In genomic region chr3:134419214-134419965, GRCh38 we compare ENCODE assay signal across 1 cellular context.
A peak's percentile ranks its signal among the peaks of the same experiment; 100 is the strongest.
TF ChIP-seq lines count a peak whose summit lies in the region.

No MANE protein-coding gene starts in this region.

TF ChIP-seq in HepG2, 621 proteins besides CTCF, POLR2A, EP300 and RAD21 (continued from another document and continues in another):
- TF ChIP-seq FOSL1 (CRISPR knock-in tag; IDR thresholded peaks at IDR 0.05; ENCODE audit: borderline replicate concordance): no peak
- TF ChIP-seq SRSF4 (IDR thresholded peaks at IDR 0.05; ENCODE audit: low read depth, low read length, poor library complexity, severe bottlenecking): no peak
- no peak; the same call in 1 of the 2 replicates for TF ChIP-seq YEATS2 (CRISPR knock-in tag; IDR thresholded peaks at IDR 0.05; ENCODE audit: borderline replicate concordance)
- TF ChIP-seq, protein P1, sequence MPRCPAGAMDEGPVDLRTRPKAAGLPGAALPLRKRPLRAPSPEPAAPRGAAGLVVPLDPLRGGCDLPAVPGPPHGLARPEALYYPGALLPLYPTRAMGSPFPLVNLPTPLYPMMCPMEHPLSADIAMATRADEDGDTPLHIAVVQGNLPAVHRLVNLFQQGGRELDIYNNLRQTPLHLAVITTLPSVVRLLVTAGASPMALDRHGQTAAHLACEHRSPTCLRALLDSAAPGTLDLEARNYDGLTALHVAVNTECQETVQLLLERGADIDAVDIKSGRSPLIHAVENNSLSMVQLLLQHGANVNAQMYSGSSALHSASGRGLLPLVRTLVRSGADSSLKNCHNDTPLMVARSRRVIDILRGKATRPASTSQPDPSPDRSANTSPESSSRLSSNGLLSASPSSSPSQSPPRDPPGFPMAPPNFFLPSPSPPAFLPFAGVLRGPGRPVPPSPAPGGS (CRISPR knock-in tag; IDR thresholded peaks at IDR 0.05): no peak; the same call in 1 of the 2 replicates
- no peak for TF ChIP-seq TBP (CRISPR knock-in tag; IDR thresholded peaks at IDR 0.05)
- TF ChIP-seq ZSCAN29 (CRISPR knock-in tag; conservative IDR thresholded peaks at IDR 0.05): no peak
- TF ChIP-seq ZNF225 (CRISPR knock-in tag; IDR thresholded peaks at IDR 0.05): no peak
- TF ChIP-seq ETV5 (CRISPR knock-in tag; IDR thresholded peaks at IDR 0.05; ENCODE audit: borderline replicate concordance): no peak
- TF ChIP-seq ARHGAP35 (CRISPR knock-in tag; IDR thresholded peaks at IDR 0.05; ENCODE audit: borderline replicate concordance): no peak
- TF ChIP-seq DRAP1 (CRISPR knock-in tag; IDR thresholded peaks at IDR 0.05): peak; percentile 48; the same call in 1 of the 2 replicates
- no peak for TF ChIP-seq HNRNPK (IDR thresholded peaks at IDR 0.05; ENCODE audit: low read depth, low read length, poor library complexity, severe bottlenecking)
- no peak for TF ChIP-seq GTF2F1 (IDR thresholded peaks at IDR 0.05; ENCODE audit: low read length)
- no peak for TF ChIP-seq PCBP1 (IDR thresholded peaks at IDR 0.05; ENCODE audit: borderline replicate concordance, low read depth, low read length)
- TF ChIP-seq AKAP8 (CRISPR knock-in tag; IDR thresholded peaks at IDR 0.05): no peak
- no peak; the same call in 1 of the 2 replicates for TF ChIP-seq ZBTB7B (CRISPR knock-in tag; IDR thresholded peaks at IDR 0.05)
- no peak for TF ChIP-seq AGO1 (IDR thresholded peaks at IDR 0.05; ENCODE audit: low read depth, low read length, poor library complexity, severe bottlenecking)
- no peak for TF ChIP-seq ZFP36L1 (CRISPR knock-in tag; IDR thresholded peaks at IDR 0.05)
- TF ChIP-seq GATA4 (IDR thresholded peaks at IDR 0.05; ENCODE audit: borderline replicate concordance, low read depth): 0 out of 2 replicates have a peak, but pooled peaks have one; percentile 32
- TF ChIP-seq STAT5B (CRISPR knock-in tag; IDR thresholded peaks at IDR 0.05): no peak
- peak; percentile 87 for TF ChIP-seq ATF7 (IDR thresholded peaks at IDR 0.05)
- peak; percentile 96 for TF ChIP-seq ATF7 (CRISPR knock-in tag; IDR thresholded peaks at IDR 0.05)
- TF ChIP-seq HNF4G (IDR thresholded peaks at IDR 0.05; ENCODE audit: borderline replicate concordance, low read depth, low read length): no peak
- no peak for TF ChIP-seq HNF4G (CRISPR knock-in tag; IDR thresholded peaks at IDR 0.05; ENCODE audit: borderline replicate concordance, low read depth)
- TF ChIP-seq FOXO4 (CRISPR knock-in tag; conservative IDR thresholded peaks at IDR 0.05): no peak
- TF ChIP-seq, protein P2, sequence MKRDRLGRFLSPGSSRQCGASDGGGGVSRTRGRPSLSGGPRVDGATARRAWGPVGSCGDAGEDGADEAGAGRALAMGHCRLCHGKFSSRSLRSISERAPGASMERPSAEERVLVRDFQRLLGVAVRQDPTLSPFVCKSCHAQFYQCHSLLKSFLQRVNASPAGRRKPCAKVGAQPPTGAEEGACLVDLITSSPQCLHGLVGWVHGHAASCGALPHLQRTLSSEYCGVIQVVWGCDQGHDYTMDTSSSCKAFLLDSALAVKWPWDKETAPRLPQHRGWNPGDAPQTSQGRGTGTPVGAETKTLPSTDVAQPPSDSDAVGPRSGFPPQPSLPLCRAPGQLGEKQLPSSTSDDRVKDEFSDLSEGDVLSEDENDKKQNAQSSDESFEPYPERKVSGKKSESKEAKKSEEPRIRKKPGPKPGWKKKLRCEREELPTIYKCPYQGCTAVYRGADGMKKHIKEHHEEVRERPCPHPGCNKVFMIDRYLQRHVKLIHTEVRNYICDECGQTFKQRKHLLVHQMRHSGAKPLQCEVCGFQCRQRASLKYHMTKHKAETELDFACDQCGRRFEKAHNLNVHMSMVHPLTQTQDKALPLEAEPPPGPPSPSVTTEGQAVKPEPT (CRISPR knock-in tag; IDR thresholded peaks at IDR 0.05; ENCODE audit: low read depth): no peak
- TF ChIP-seq FOXK1 (CRISPR knock-in tag; IDR thresholded peaks at IDR 0.05; ENCODE audit: borderline replicate concordance, low read depth): peak; percentile 41; the same call in 1 of the 2 replicates
- TF ChIP-seq HINFP (CRISPR knock-in tag; IDR thresholded peaks at IDR 0.05; ENCODE audit: low read depth): no peak
- TF ChIP-seq AGO2 (optimal IDR thresholded peaks at IDR 0.05; ENCODE audit: low read depth, low read length): no peak
- no peak for TF ChIP-seq ZBTB7A (CRISPR knock-in tag; IDR thresholded peaks at IDR 0.05)
- TF ChIP-seq PPARG (CRISPR knock-in tag; conservative IDR thresholded peaks at IDR 0.05): peak; percentile 57
- no peak for TF ChIP-seq ZNF205 (CRISPR knock-in tag; IDR thresholded peaks at IDR 0.05)
- no peak for TF ChIP-seq SMYD3 (CRISPR knock-in tag; IDR thresholded peaks at IDR 0.05)
- TF ChIP-seq, protein P3, sequence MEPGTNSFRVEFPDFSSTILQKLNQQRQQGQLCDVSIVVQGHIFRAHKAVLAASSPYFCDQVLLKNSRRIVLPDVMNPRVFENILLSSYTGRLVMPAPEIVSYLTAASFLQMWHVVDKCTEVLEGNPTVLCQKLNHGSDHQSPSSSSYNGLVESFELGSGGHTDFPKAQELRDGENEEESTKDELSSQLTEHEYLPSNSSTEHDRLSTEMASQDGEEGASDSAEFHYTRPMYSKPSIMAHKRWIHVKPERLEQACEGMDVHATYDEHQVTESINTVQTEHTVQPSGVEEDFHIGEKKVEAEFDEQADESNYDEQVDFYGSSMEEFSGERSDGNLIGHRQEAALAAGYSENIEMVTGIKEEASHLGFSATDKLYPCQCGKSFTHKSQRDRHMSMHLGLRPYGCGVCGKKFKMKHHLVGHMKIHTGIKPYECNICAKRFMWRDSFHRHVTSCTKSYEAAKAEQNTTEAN (CRISPR knock-in tag; conservative IDR thresholded peaks at IDR 0.05): no peak
- TF ChIP-seq, protein P4, sequence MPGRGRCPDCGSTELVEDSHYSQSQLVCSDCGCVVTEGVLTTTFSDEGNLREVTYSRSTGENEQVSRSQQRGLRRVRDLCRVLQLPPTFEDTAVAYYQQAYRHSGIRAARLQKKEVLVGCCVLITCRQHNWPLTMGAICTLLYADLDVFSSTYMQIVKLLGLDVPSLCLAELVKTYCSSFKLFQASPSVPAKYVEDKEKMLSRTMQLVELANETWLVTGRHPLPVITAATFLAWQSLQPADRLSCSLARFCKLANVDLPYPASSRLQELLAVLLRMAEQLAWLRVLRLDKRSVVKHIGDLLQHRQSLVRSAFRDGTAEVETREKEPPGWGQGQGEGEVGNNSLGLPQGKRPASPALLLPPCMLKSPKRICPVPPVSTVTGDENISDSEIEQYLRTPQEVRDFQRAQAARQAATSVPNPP (CRISPR knock-in tag; IDR thresholded peaks at IDR 0.05): no peak
- no peak for TF ChIP-seq ZNF318 (CRISPR knock-in tag; IDR thresholded peaks at IDR 0.05)
- TF ChIP-seq ZNF670 (CRISPR knock-in tag; IDR thresholded peaks at IDR 0.05; ENCODE audit: borderline replicate concordance): no peak
- peak; percentile 98 for TF ChIP-seq ZFP91 (CRISPR knock-in tag; IDR thresholded peaks at IDR 0.05; ENCODE audit: borderline replicate concordance)
- TF ChIP-seq MTA3 (CRISPR knock-in tag; IDR thresholded peaks at IDR 0.05): no peak
- TF ChIP-seq SP140L (CRISPR knock-in tag; IDR thresholded peaks at IDR 0.05; ENCODE audit: borderline replicate concordance): no peak
- peak; percentile 40; the same call in 1 of the 2 replicates for TF ChIP-seq MYC (CRISPR knock-in tag; IDR thresholded peaks at IDR 0.05; ENCODE audit: borderline replicate concordance)
- peak; percentile 71; the same call in 1 of the 2 replicates for TF ChIP-seq NFIC (IDR thresholded peaks at IDR 0.05; ENCODE audit: low read length)
- TF ChIP-seq WIZ (CRISPR knock-in tag; IDR thresholded peaks at IDR 0.05): no peak
- TF ChIP-seq ATF2 (CRISPR knock-in tag; IDR thresholded peaks at IDR 0.05): peak; percentile 98
- 0 out of 2 replicates have a peak, but pooled peaks have one; percentile 29 for TF ChIP-seq ZSCAN9 (CRISPR knock-in tag; IDR thresholded peaks at IDR 0.05; ENCODE audit: borderline replicate concordance)
